18 cellular contexts compared by ENCODE assay signal in genomic region chr11:83097671-83098070, GRCh38. TPM values are rescaled to one million over a fixed set of nuclear protein-coding genes. Genes with fewer than 3 reads are reported as not detected.
DNase-seq lines count a peak whose midpoint lies in the region; TF ChIP-seq lines count a peak whose summit lies in the region.
"Had no signal": no experiment of that assay in that cellular context is flagged by ENCODE, and none has a peak within 500 bp of the region (broad histone marks: within the 10 kb centered on the region; RNA-seq: fewer than 3 reads in every experiment).

No MANE protein-coding gene starts in this region.

- H3K9me3 ChIP-seq in fibroblast of lung (ENCODE audit: control insufficient read depth, insufficient read depth, low read depth, low read length), result no peaks in the 10 kb centered on the region

- H3K4me3 Mint-ChIP-seq in osteocyte (ENCODE audit: unreplicated experiment) (no peak overlapping the region), glutamatergic neuron (ENCODE audit: unreplicated experiment) (no peak overlapping the region)
- no peak overlapping the region for H3K4me3 Mint-ChIP-seq in activated CD4-positive, alpha-beta memory T cell treated with anti-CD3 and anti-CD28 coated beads for 36 hours

- no peaks in the 10 kb centered on the region for H3K79me2 ChIP-seq in fibroblast of lung (ENCODE audit: control insufficient read depth, insufficient read depth, low read length)

- no peaks in the 10 kb centered on the region for H3K4me1 ChIP-seq in fibroblast of lung (ENCODE audit: control insufficient read depth, extremely low read depth, insufficient read depth, low read length)

- H3K27ac ChIP-seq in fibroblast of lung (ENCODE audit: insufficient read depth, low read length), result no peak overlapping the region
- H3K27ac ChIP-seq: RWPE1 had no signal

- peaks cover 15% of the 10 kb centered on the region for H3K4me1 Mint-ChIP-seq in osteocyte (ENCODE audit: unreplicated experiment)
- H3K4me1 Mint-ChIP-seq in glutamatergic neuron (ENCODE audit: low read depth, unreplicated experiment), result peaks cover 11% of the 10 kb centered on the region
- H3K4me1 Mint-ChIP-seq in activated CD4-positive, alpha-beta memory T cell treated with anti-CD3 and anti-CD28 coated beads for 36 hours (ENCODE audit: low read depth), result no peaks in the 10 kb centered on the region

- TF ChIP-seq CTCF in astrocyte of the spinal cord (IDR thresholded peaks at IDR 0.05; ENCODE audit: low read depth, low read length) (no peak), fibroblast of lung (conservative IDR thresholded peaks at IDR 0.05 in 1 of 2, IDR thresholded peaks at IDR 0.05 in 1 of 2; ENCODE audit: low read depth in 1 of 2, low read length in 2 of 2) (no peak), osteocyte (IDR thresholded peaks at IDR 0.05) (no peak), glutamatergic neuron (IDR thresholded peaks at IDR 0.05; ENCODE audit: partially characterized antibody, unreplicated experiment) (no peak)

- CTCF ChIA-PET in activated CD4-positive, alpha-beta memory T cell treated with anti-CD3 and anti-CD28 coated beads for 36 hours (lab: Charles Lee), result interaction anchor here (0.6 kb wide), 1 partner anchor 82 kb away, joined by 3 read pairs; no protein-coding TSS in a partner anchor

- H4K20me1 ChIP-seq in fibroblast of lung (ENCODE audit: control insufficient read depth, extremely low read depth, insufficient read depth, low read length), result no peaks in the 10 kb centered on the region

- POLR2A ChIA-PET in activated CD4-positive, alpha-beta memory T cell treated with anti-CD3 and anti-CD28 coated beads for 36 hours (lab: Charles Lee), result no interaction called here

- no peaks in the 10 kb centered on the region for H3K9me3 Mint-ChIP-seq in osteocyte (ENCODE audit: unreplicated experiment)
- peaks cover under 1% of the 10 kb centered on the region for H3K9me3 Mint-ChIP-seq in glutamatergic neuron (ENCODE audit: unreplicated experiment)
- H3K9me3 Mint-ChIP-seq in activated CD4-positive, alpha-beta memory T cell treated with anti-CD3 and anti-CD28 coated beads for 36 hours, result no peaks in the 10 kb centered on the region

- H2AFZ ChIP-seq in fibroblast of lung (ENCODE audit: low read length), result no peak overlapping the region

- H3K27ac Mint-ChIP-seq in osteocyte (ENCODE audit: unreplicated experiment) (peak overlapping the region; percentile 64), glutamatergic neuron (ENCODE audit: unreplicated experiment) (no peak overlapping the region)
- no peak overlapping the region for H3K27ac Mint-ChIP-seq in activated CD4-positive, alpha-beta memory T cell treated with anti-CD3 and anti-CD28 coated beads for 36 hours

- no peaks in the 10 kb centered on the region for H3K27me3 ChIP-seq in fibroblast of lung (ENCODE audit: control insufficient read depth, insufficient read depth, low read length)

- no peaks in the 10 kb centered on the region for H3K36me3 ChIP-seq in fibroblast of lung (ENCODE audit: control insufficient read depth, insufficient read depth, low read length)

- intact Hi-C loops in activated CD4-positive, alpha-beta memory T cell treated with anti-CD3 and anti-CD28 coated beads for 36 hours (cut with micrococcal nuclease), result no loop called here

- no peak overlapping the region for H3K9ac ChIP-seq in fibroblast of lung (ENCODE audit: insufficient read depth, low read length)

- DNase-seq in ELR (ENCODE audit: low read depth), result peak; percentile 10
- peak; percentile 29 for DNase-seq in astrocyte of the spinal cord (ENCODE audit: low read depth, low spot score)
- DNase-seq in fibroblast of lung (ENCODE audit: low read depth in 2 of 2), result peak; percentile 3 to 29
- no peak for DNase-seq in osteocyte (ENCODE audit: extremely low spot score, unreplicated experiment)
- no peak for DNase-seq in glutamatergic neuron
- no peak for DNase-seq in mucosa of gallbladder (ENCODE audit: low spot score)
- no peak for DNase-seq in activated CD4-positive, alpha-beta memory T cell treated with anti-CD3 and anti-CD28 coated beads for 36 hours
- DNase-seq in activated gamma-delta T cell (lab: John Stamatoyannopoulos, UW), result no peak
- DNase-seq: C1 segment of cervical spinal cord, DMS79 treated with DMSO at 0.1 percent for 48 hours, GF-D8, KBM-7, NCI-H1417 treated with DMSO at 0.1 percent for 48 hours, NCI-H2029, NCI-H2171, NCI-H748 treated with DMSO at 0.1 percent for 48 hours, PC-3 had no signal

- H3K4me3 ChIP-seq in astrocyte of the spinal cord (ENCODE audit: low read depth, low read length), result no peak overlapping the region
- no peak overlapping the region for H3K4me3 ChIP-seq in fibroblast of lung (replicated peaks in 1 of 4; ENCODE audit: control extremely low read depth in 1 of 4, insufficient read depth in 1 of 4, low read depth in 3 of 4, low read length in 4 of 4)

- in situ Hi-C loops in astrocyte of the spinal cord (cut with HindIII; ENCODE audit: low sequenced_read_pairs), result no loop called here

- H3K27me3 Mint-ChIP-seq in osteocyte (ENCODE audit: unreplicated experiment), result no peaks in the 10 kb centered on the region
- H3K27me3 Mint-ChIP-seq in glutamatergic neuron (ENCODE audit: unreplicated experiment), result peaks cover 2% of the 10 kb centered on the region
- no peaks in the 10 kb centered on the region for H3K27me3 Mint-ChIP-seq in activated CD4-positive, alpha-beta memory T cell treated with anti-CD3 and anti-CD28 coated beads for 36 hours

- H3K36me3 Mint-ChIP-seq in osteocyte (ENCODE audit: unreplicated experiment) (no peaks in the 10 kb centered on the region), glutamatergic neuron (ENCODE audit: unreplicated experiment) (no peaks in the 10 kb centered on the region)
- no peaks in the 10 kb centered on the region for H3K36me3 Mint-ChIP-seq in activated CD4-positive, alpha-beta memory T cell treated with anti-CD3 and anti-CD28 coated beads for 36 hours

- no peak overlapping the region for H3K4me2 ChIP-seq in fibroblast of lung (ENCODE audit: extremely low read depth, insufficient read depth, low read length)

RNA-seq across cellular contexts. Expression of gene RAB30, which starts 26.0 kb away (rescaled TPM):
- total RNA-seq in fibroblast of lung (19.3 and 45.2 TPM in 2 replicates), osteocyte (73.8 and 79.7 TPM in 2 replicates), glutamatergic neuron (ENCODE audit: unreplicated experiment) (59.4 TPM), mucosa of gallbladder (13.6 TPM)
- 21.0 and 33.9 TPM in 2 replicates for polyA plus RNA-seq in fibroblast of lung
- polyA plus RNA-seq in fibroblast of lung (2012), result 15.1 and 25.3 TPM in 2 replicates
- 8.3 and 15.3 TPM in 2 replicates for polyA minus RNA-seq in fibroblast of lung (ENCODE audit: low replicate concordance)
- total RNA-seq in activated CD4-positive, alpha-beta memory T cell treated with anti-CD3 and anti-CD28 coated beads for 36 hours, result 10 to 100 TPM; 11.5 to 12.9 TPM

RNA-seq across cellular contexts. Expression of gene PCF11, which starts 59.3 kb away (rescaled TPM):
- 36.5 and 44.8 TPM in 2 replicates for total RNA-seq in fibroblast of lung
- 23.9 and 26.6 TPM in 2 replicates for polyA plus RNA-seq in fibroblast of lung
- polyA plus RNA-seq in fibroblast of lung (2012), result 12.5 and 13.7 TPM in 2 replicates
- 3.4 and 6.8 TPM in 2 replicates for polyA minus RNA-seq in fibroblast of lung (ENCODE audit: low replicate concordance)
- 56.0 and 66.6 TPM in 2 replicates for total RNA-seq in osteocyte
- 46.7 TPM for total RNA-seq in glutamatergic neuron (ENCODE audit: unreplicated experiment)
- total RNA-seq in mucosa of gallbladder, result 46.7 TPM
- 10 to 100 TPM; 46.8 to 47.9 TPM for total RNA-seq in activated CD4-positive, alpha-beta memory T cell treated with anti-CD3 and anti-CD28 coated beads for 36 hours

Comparison
In these comparisons a context has a peak if more than half of its experiments do, and no peak if none do; other contexts are left out.
1. DNase-seq: peak in ELR (single experiment), astrocyte of the spinal cord (single experiment) and fibroblast of lung (2 of 2); none in osteocyte (single experiment), glutamatergic neuron (single experiment), mucosa of gallbladder (single experiment), activated CD4-positive, alpha-beta memory T cell treated with anti-CD3 and anti-CD28 coated beads for 36 hours (single experiment) and activated gamma-delta T cell (single experiment).